9 cellular contexts compared by ENCODE assay signal in genomic region chr2:20429528-20429927, GRCh38. TPM values are rescaled to one million over a fixed set of nuclear protein-coding genes. Genes with fewer than 3 reads are reported as not detected.
A peak's percentile ranks its signal among the peaks of the same experiment; 100 is the strongest.
DNase-seq lines count a peak whose midpoint lies in the region; ATAC-seq, FAIRE-seq and TF ChIP-seq lines count a peak whose summit lies in the region.
"Had no signal": no experiment of that assay in that cellular context is flagged by ENCODE, and none has a peak within 500 bp of the region (broad histone marks: within the 10 kb centered on the region; RNA-seq: fewer than 3 reads in every experiment).

No MANE protein-coding gene starts in this region.

- H3K36me3 Mint-ChIP-seq in stimulated activated naive B cell treated with anti-CD40 and anti-IgM and Interleukin-4, amounts not matched to agents 10 μg/mL and 1 μg/mL and 100 μg/mL, for 72 hours, result peaks cover 0 to 3% of the 10 kb centered on the region in 2 donors

- peaks cover 0 to 4% of the 10 kb centered on the region in 2 donors for H3K9me3 Mint-ChIP-seq in stimulated activated naive B cell treated with anti-CD40 and anti-IgM and Interleukin-4, amounts not matched to agents 10 μg/mL and 1 μg/mL and 100 μg/mL, for 72 hours

- ATAC-seq in GM19455 (IDR thresholded peaks at IDR 0.05; ENCODE audit: unreplicated experiment), result peak; percentile 71
- ATAC-seq in HG03103 (IDR thresholded peaks at IDR 0.05; ENCODE audit: low read depth, unreplicated experiment), result peak; percentile 81
- ATAC-seq in stimulated activated naive B cell treated with anti-CD40 and anti-IgM and Interleukin-4, amounts not matched to agents 10 μg/mL and 1 μg/mL and 100 μg/mL, for 72 hours (replicated peaks), result peak; percentile 64 to 70

- no peaks in the 10 kb centered on the region for H3K27me3 ChIP-seq in bronchial epithelial cell (ENCODE audit: control insufficient read depth, insufficient read depth, low read length)

- no peak overlapping the region for H3K27ac Mint-ChIP-seq in stimulated activated naive B cell treated with anti-CD40 and anti-IgM and Interleukin-4, amounts not matched to agents 10 μg/mL and 1 μg/mL and 100 μg/mL, for 72 hours

- no peak for FAIRE-seq in bronchial epithelial cell (lab: Jason Lieb, UNC)
- FAIRE-seq: endothelial cell of umbilical vein had no signal

- H3K4me1 Mint-ChIP-seq in stimulated activated naive B cell treated with anti-CD40 and anti-IgM and Interleukin-4, amounts not matched to agents 10 μg/mL and 1 μg/mL and 100 μg/mL, for 72 hours, result peaks cover 41 to 51% of the 10 kb centered on the region in 2 donors

- no peak for TF ChIP-seq CTCF in bronchial epithelial cell (IDR thresholded peaks at IDR 0.05; ENCODE audit: insufficient read depth, low read length, severe bottlenecking)

- H3K4me3 Mint-ChIP-seq in stimulated activated naive B cell treated with anti-CD40 and anti-IgM and Interleukin-4, amounts not matched to agents 10 μg/mL and 1 μg/mL and 100 μg/mL, for 72 hours, result no peak overlapping the region

- H3K36me3 ChIP-seq in bronchial epithelial cell (ENCODE audit: control insufficient read depth, insufficient read depth, low read length), result no peaks in the 10 kb centered on the region

- H3K27me3 Mint-ChIP-seq in stimulated activated naive B cell treated with anti-CD40 and anti-IgM and Interleukin-4, amounts not matched to agents 10 μg/mL and 1 μg/mL and 100 μg/mL, for 72 hours, result peaks cover 0 to 5% of the 10 kb centered on the region in 2 donors

- peak; percentile 59 for DNase-seq in bronchial epithelial cell (ENCODE audit: low read depth)
- no peak for DNase-seq in stimulated activated naive B cell treated with anti-CD40 and anti-IgM and Interleukin-4, amounts not matched to agents 10 μg/mL and 1 μg/mL and 100 μg/mL, for 72 hours
- DNase-seq in NCI-H2081 (lab: John Stamatoyannopoulos, UW), result no peak
- no peak for DNase-seq in RKO (ENCODE audit: low spot score)
- no peak for DNase-seq in NCI-H1048 (lab: John Stamatoyannopoulos, UW)
- no peak for DNase-seq in NCI-H2196 treated with DMSO at 0.1 percent for 48 hours (lab: John Stamatoyannopoulos, UW; ENCODE audit: unreplicated experiment)

- no peak overlapping the region for H3K4me3 ChIP-seq in bronchial epithelial cell (ENCODE audit: low read depth, low read length)

RNA-seq across cellular contexts. Expression of gene RHOB, which starts 17.3 kb away (rescaled TPM):
- 51.9 and 65.9 TPM in 2 replicates for total RNA-seq in bronchial epithelial cell
